In genomic region chr16:70687172-70687531, GRCh38 we compare ENCODE assay signal across 1 cellular context.
TF ChIP-seq lines count a peak whose summit lies in the region.

No MANE protein-coding gene starts in this region.

TF ChIP-seq in SK-N-SH treated with all-trans-retinoic acid at 6 μM for 48 hours, 23 proteins besides CTCF, POLR2A, EP300 and RAD21 (continued from another document):
- TF ChIP-seq TSHZ2 (CRISPR knock-in tag; IDR thresholded peaks at IDR 0.05) (no peak), ZFP30 (CRISPR knock-in tag; IDR thresholded peaks at IDR 0.05) (no peak), ZC3H10 (CRISPR knock-in tag; IDR thresholded peaks at IDR 0.05) (no peak), ZNF70 (CRISPR knock-in tag; IDR thresholded peaks at IDR 0.05) (no peak), ZNF8 (CRISPR knock-in tag; IDR thresholded peaks at IDR 0.05) (no peak), PATZ1 (CRISPR knock-in tag; IDR thresholded peaks at IDR 0.05; ENCODE audit: borderline replicate concordance) (no peak), ESRRG (CRISPR knock-in tag; IDR thresholded peaks at IDR 0.05) (no peak)
TF ChIP-seq in SK-N-SH treated with all-trans-retinoic acid at 6 μM for 48 hours: peak in this region for 0.
